In the genomic region with DNA sequence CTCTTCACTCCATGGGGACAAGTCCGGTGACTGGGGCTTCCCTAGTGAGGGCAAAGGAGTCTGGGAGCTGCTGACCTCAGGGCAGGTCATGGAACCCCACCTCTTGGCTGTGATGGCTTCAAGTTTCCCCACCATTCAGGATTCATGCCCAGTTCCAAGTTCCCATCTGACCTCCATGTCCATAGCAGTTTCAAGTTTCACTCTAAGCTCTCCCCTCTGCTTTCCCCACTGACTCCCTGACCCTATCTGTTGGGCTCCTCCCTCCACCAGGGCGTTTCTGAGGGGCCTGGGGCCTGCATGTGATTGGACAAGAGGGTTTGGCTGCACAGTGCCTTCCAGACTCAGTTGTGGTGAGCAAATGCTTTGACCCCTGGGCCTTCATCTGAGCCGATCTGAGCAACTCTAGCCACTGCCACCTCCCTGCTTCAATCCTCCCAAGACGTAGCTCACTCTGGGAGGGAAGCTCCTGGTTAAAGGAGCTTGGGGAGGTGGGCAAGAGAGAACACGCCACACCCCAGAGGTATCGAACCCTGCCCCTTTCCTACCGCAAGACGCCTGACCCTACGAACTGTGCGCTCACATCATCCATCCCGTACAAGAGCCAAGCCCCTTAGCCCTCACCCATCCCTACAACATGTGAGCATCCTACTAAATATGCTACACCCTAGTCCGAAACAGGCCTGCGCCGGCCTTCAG, we compare ENCODE assay signal across 10 cellular contexts. TPM values are rescaled to one million over a fixed set of nuclear protein-coding genes. Genes with fewer than 3 reads are reported as not detected.
DNase-seq lines count a peak whose midpoint lies in the region; ATAC-seq and TF ChIP-seq lines count a peak whose summit lies in the region.
"Had no signal": no experiment of that assay in that cellular context is flagged by ENCODE, and none has a peak within 500 bp of the region (broad histone marks: within the 10 kb centered on the region; RNA-seq: fewer than 3 reads in every experiment).

No MANE protein-coding gene starts in this region.

- in situ Hi-C loops in IMR-90 (cut with MboI; ENCODE audit: low sequenced_read_pairs), result no loop called here

- ATAC-seq in IMR-90 (ENCODE audit: low read depth), result peak; percentile 34
- ATAC-seq: foreskin keratinocyte, right cardiac atrium had no signal

- peaks cover 18% of the 10 kb centered on the region for H3K4me1 Mint-ChIP-seq in progenitor cell of endocrine pancreas (ENCODE audit: low read depth)

- H4K8ac ChIP-seq in IMR-90 (ENCODE audit: low read depth in 2 of 2, low read length in 2 of 2), result no peak overlapping the region

- no peak overlapping the region for H2BK5ac ChIP-seq in IMR-90 (ENCODE audit: low read depth, low read length, poor library complexity, severe bottlenecking)

- H3K9me3 ChIP-seq in IMR-90 (ENCODE audit: control insufficient read depth, insufficient read depth, low read length), result no peaks in the 10 kb centered on the region

- H3K9me3 Mint-ChIP-seq in progenitor cell of endocrine pancreas (ENCODE audit: low read depth), result no peaks in the 10 kb centered on the region

- TF ChIP-seq POLR2A in IMR-90 (IDR thresholded peaks at IDR 0.05; ENCODE audit: low read depth, low read length), result no peak

- CTCF ChIA-PET in IMR-90 (lab: Yijun Ruan, JAX), result no interaction called here

- peaks cover 11% of the 10 kb centered on the region for H3K36me3 Mint-ChIP-seq in progenitor cell of endocrine pancreas (ENCODE audit: insufficient read depth)

- H3K27me3 Mint-ChIP-seq in progenitor cell of endocrine pancreas, result no peaks in the 10 kb centered on the region

- DNase-seq in IMR-90 (peak; percentile 22), cerebellar cortex (ENCODE audit: low spot score) (peak; percentile 57), progenitor cell of endocrine pancreas (ENCODE audit: low spot score, unreplicated experiment) (no peak), NCI-H2227 treated with DMSO at 0.1 percent for 48 hours (lab: John Stamatoyannopoulos, UW) (no peak), activated T-cell treated with anti-CD3 and anti-CD28 coated beads for 4 hours (no peak), NCI-H748 treated with DMSO at 0.1 percent for 48 hours (lab: John Stamatoyannopoulos, UW) (no peak)
- DNase-seq: activated CD8-positive, alpha-beta memory T cell treated with anti-CD3 and anti-CD28 coated beads, Interleukin-2, amount 50 U/mL, for 4 hours; foreskin keratinocyte had no signal

- no TSS peak for BruUV-seq in IMR-90 (replicated peaks; lab: Mats Ljungman, UMichigan)

- H3K23ac ChIP-seq in IMR-90 (ENCODE audit: low read depth, low read length), result peak overlapping the region; percentile 47; the same call in 1 of the 2 replicates

- peak overlapping the region; percentile 52 for H2AFZ ChIP-seq in IMR-90 (replicated peaks; ENCODE audit: low read length, poor library complexity)

- no peak overlapping the region for H3K4me2 ChIP-seq in IMR-90 (ENCODE audit: low read depth, low read length)

- H4K5ac ChIP-seq in IMR-90 (ENCODE audit: low read depth, low read length), result no peak overlapping the region; the same call in 1 of the 2 replicates

- TF ChIP-seq RAD21 in IMR-90 (IDR thresholded peaks at IDR 0.05; ENCODE audit: low read length), result no peak

- H3K56ac ChIP-seq in IMR-90 (ENCODE audit: extremely low read depth, insufficient read depth, low read length), result no peak overlapping the region

- H3K18ac ChIP-seq in IMR-90 (ENCODE audit: low read depth, low read length), result no peak overlapping the region

- H2BK120ac ChIP-seq in IMR-90 (ENCODE audit: low read depth, low read length), result no peak overlapping the region

- no peak overlapping the region for H3K4me3 ChIP-seq in IMR-90 (ENCODE audit: insufficient read depth, low read depth, low read length)
- H3K4me3 ChIP-seq: lung had no signal

- peak overlapping the region; percentile 52 for H2AK9ac ChIP-seq in IMR-90 (replicated peaks; ENCODE audit: low read depth, low read length, poor library complexity)

- peaks cover 13% of the 10 kb centered on the region for H3K4me1 ChIP-seq in IMR-90 (ENCODE audit: control insufficient read depth, insufficient read depth, low read length)
- H3K4me1 ChIP-seq: foreskin keratinocyte had no signal

- H3K9me1 ChIP-seq in IMR-90 (ENCODE audit: insufficient read depth, low read length), result peaks cover 32% of the 10 kb centered on the region; the same call in 1 of the 2 replicates

- H3K9ac ChIP-seq in IMR-90 (ENCODE audit: low read depth, low read length), result no peak overlapping the region

- 76% methylated on average over 5 of the region's 14 CpGs; no CpG with 5 or more reads in 1 of the 2 experiments for WGBS in IMR-90 (ENCODE audit: extremely low coverage in 2 of 2, insufficient read length in 1 of 2), 2 experiments

- no peak overlapping the region for H2BK20ac ChIP-seq in IMR-90 (ENCODE audit: low read depth, low read length)

- peaks cover 4% of the 10 kb centered on the region for H4K20me1 ChIP-seq in IMR-90 (ENCODE audit: insufficient read depth, low read length)

- no peaks in the 10 kb centered on the region for H3K27me3 ChIP-seq in IMR-90 (ENCODE audit: control insufficient read depth, insufficient read depth, low read length)
- H3K27me3 ChIP-seq: foreskin keratinocyte had no signal

- H3K36me3 ChIP-seq in IMR-90 (ENCODE audit: control insufficient read depth, insufficient read depth, low read length), result peaks cover 44% of the 10 kb centered on the region

- H3K79me1 ChIP-seq in IMR-90 (ENCODE audit: low read depth in 1 of 2, low read length in 2 of 2), result peaks cover 15 to 63% of the 10 kb centered on the region in 2 experiments

- 0 out of 2 replicates have a peak overlapping the region, but pooled peaks have one; percentile 8 for H3K27ac ChIP-seq in IMR-90 (ENCODE audit: insufficient read depth, low read length)
- H3K27ac ChIP-seq: foreskin keratinocyte had no signal

- POLR2A ChIA-PET in IMR-90 (lab: Charles Lee; ENCODE audit: unreplicated experiment), result no interaction called here

- peak overlapping the region; percentile 21 for H3K27ac Mint-ChIP-seq in progenitor cell of endocrine pancreas

- H3K14ac ChIP-seq in IMR-90 (replicated peaks; ENCODE audit: low read depth, low read length), result no peak overlapping the region

- intact Hi-C loops in IMR-90 (cut with micrococcal nuclease), result no loop called here

- no peak overlapping the region for H3K4ac ChIP-seq in IMR-90 (ENCODE audit: low read depth, low read length)

- no peak overlapping the region for H3K4me3 Mint-ChIP-seq in progenitor cell of endocrine pancreas (ENCODE audit: low read depth)

- 0 out of 2 replicates have a peak overlapping the region, but pooled peaks have one; percentile 30 for H2AK5ac ChIP-seq in IMR-90 (ENCODE audit: low read depth, low read length)

- no peak overlapping the region for H2BK15ac ChIP-seq in IMR-90 (ENCODE audit: low read depth, low read length)

- H4K91ac ChIP-seq in IMR-90 (ENCODE audit: insufficient read depth, low read depth, low read length), result no peak overlapping the region

- dilution Hi-C loops in IMR-90 (cut with HindIII; ENCODE audit: low sequenced_read_pairs, unreplicated experiment), result no loop called here

- no peak for TF ChIP-seq CTCF in IMR-90 (conservative IDR thresholded peaks at IDR 0.05; ENCODE audit: low read depth, low read length)
- TF ChIP-seq CTCF in progenitor cell of endocrine pancreas (IDR thresholded peaks at IDR 0.05; ENCODE audit: unreplicated experiment), result no peak

TF ChIP-seq in IMR-90, 13 proteins besides CTCF, POLR2A, EP300 and RAD21 (continues in another document):
- TF ChIP-seq CEBPB (IDR thresholded peaks at IDR 0.05; ENCODE audit: low read depth, low read length) (no peak), MAZ (IDR thresholded peaks at IDR 0.05; ENCODE audit: borderline replicate concordance, low read depth, low read length) (no peak), MAFK (IDR thresholded peaks at IDR 0.05; ENCODE audit: low read depth, low read length) (no peak), NFE2L2 (IDR thresholded peaks at IDR 0.05; ENCODE audit: low read depth, low read length) (no peak), RCOR1 (IDR thresholded peaks at IDR 0.05; ENCODE audit: insufficient replicate concordance, low read length) (no peak), FOS (IDR thresholded peaks at IDR 0.05; ENCODE audit: low read depth, low read length) (no peak), RFX5 (IDR thresholded peaks at IDR 0.05; ENCODE audit: low read depth, low read length) (no peak), CHD1 (IDR thresholded peaks at IDR 0.05; ENCODE audit: low read depth, low read length) (no peak), BHLHE40 (IDR thresholded peaks at IDR 0.05; ENCODE audit: low read depth, low read length) (no peak)
- TF ChIP-seq, protein P1, sequence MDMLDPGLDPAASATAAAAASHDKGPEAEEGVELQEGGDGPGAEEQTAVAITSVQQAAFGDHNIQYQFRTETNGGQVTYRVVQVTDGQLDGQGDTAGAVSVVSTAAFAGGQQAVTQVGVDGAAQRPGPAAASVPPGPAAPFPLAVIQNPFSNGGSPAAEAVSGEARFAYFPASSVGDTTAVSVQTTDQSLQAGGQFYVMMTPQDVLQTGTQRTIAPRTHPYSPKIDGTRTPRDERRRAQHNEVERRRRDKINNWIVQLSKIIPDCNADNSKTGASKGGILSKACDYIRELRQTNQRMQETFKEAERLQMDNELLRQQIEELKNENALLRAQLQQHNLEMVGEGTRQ (IDR thresholded peaks at IDR 0.05; ENCODE audit: low read depth, low read length), result no peak

RNA-seq across cellular contexts. Expression of a gene that starts 8.3 kb away (rescaled TPM):
- 9.1 and 9.4 TPM in 2 replicates for total RNA-seq in IMR-90 (2012; rRNA removed)
- polyA plus RNA-seq in IMR-90 (2012; rRNA removed), result 6.6 and 7.3 TPM in 2 replicates
- 3.2 and 4.6 TPM in 2 replicates for polyA plus RNA-seq in IMR-90 (2012; cell fraction: cytosol; rRNA removed)
- 9.8 and 11.9 TPM in 2 replicates for polyA plus RNA-seq in IMR-90 (2012; cell fraction: nucleus; rRNA removed; ENCODE audit: low replicate concordance)
- 33.0 and 35.0 TPM in 2 replicates for total RNA-seq in progenitor cell of endocrine pancreas

RNA-seq across cellular contexts. Expression of a gene that starts 16.6 kb away (rescaled TPM):
- 63.9 and 72.4 TPM in 2 replicates for total RNA-seq in IMR-90 (2012; rRNA removed)
- 46.7 and 49.7 TPM in 2 replicates for polyA plus RNA-seq in IMR-90 (2012; rRNA removed)
- polyA plus RNA-seq in IMR-90 (2012; cell fraction: cytosol; rRNA removed), result 22.2 and 29.2 TPM in 2 replicates
- polyA plus RNA-seq in IMR-90 (2012; cell fraction: nucleus; rRNA removed; ENCODE audit: low replicate concordance), result 74.3 and 98.0 TPM in 2 replicates
- 137 and 155 TPM in 2 replicates for total RNA-seq in progenitor cell of endocrine pancreas

RNA-seq across cellular contexts. Expression of a gene that starts 16.8 kb away (rescaled TPM):
- 0.90 and 1.7 TPM in 2 replicates for total RNA-seq in IMR-90 (2012; rRNA removed)
- 7.6 and 8.8 TPM in 2 replicates for polyA plus RNA-seq in IMR-90 (2012; rRNA removed)
- 5.0 and 5.2 TPM in 2 replicates for polyA plus RNA-seq in IMR-90 (2012; cell fraction: cytosol; rRNA removed)
- polyA plus RNA-seq in IMR-90 (2012; cell fraction: nucleus; rRNA removed; ENCODE audit: low replicate concordance), result 47.8 and 56.3 TPM in 2 replicates
- 19.3 and 22.2 TPM in 2 replicates for total RNA-seq in progenitor cell of endocrine pancreas

RNA-seq across cellular contexts. Expression of a gene that starts 30.5 kb away (rescaled TPM):
- 26.0 and 26.7 TPM in 2 replicates for total RNA-seq in IMR-90 (2012; rRNA removed)
- 37.7 and 38.9 TPM in 2 replicates for polyA plus RNA-seq in IMR-90 (2012; rRNA removed)
- polyA plus RNA-seq in IMR-90 (2012; cell fraction: cytosol; rRNA removed), result 20.1 and 32.6 TPM in 2 replicates
- polyA plus RNA-seq in IMR-90 (2012; cell fraction: nucleus; rRNA removed; ENCODE audit: low replicate concordance), result 162 and 239 TPM in 2 replicates
- 53.5 and 61.8 TPM in 2 replicates for total RNA-seq in progenitor cell of endocrine pancreas

Comparison
In these comparisons a context has a peak if more than half of its experiments do, and no peak if none do; other contexts are left out.
1. DNase-seq: peak in IMR-90 (single experiment) and cerebellar cortex (single experiment); none in progenitor cell of endocrine pancreas (single experiment), NCI-H2227 treated with DMSO at 0.1 percent for 48 hours (single experiment), activated T-cell treated with anti-CD3 and anti-CD28 coated beads for 4 hours (single experiment) and NCI-H748 treated with DMSO at 0.1 percent for 48 hours (single experiment).